ENCODE assay signal across 9 cellular contexts in genomic region chr10:119370972-119371703, GRCh38.
DNase-seq lines count a peak whose midpoint lies in the region; ATAC-seq, FAIRE-seq and TF ChIP-seq lines count a peak whose summit lies in the region.
"Had no signal": no experiment of that assay in that cellular context is flagged by ENCODE, and none has a peak within 500 bp of the region (broad histone marks: within the 10 kb centered on the region; RNA-seq: fewer than 3 reads in every experiment).

No MANE protein-coding gene starts in this region.

- in situ Hi-C loops in brain microvascular endothelial cell (cut with HindIII; ENCODE audit: low pct_ligation_motif_present, low sequenced_read_pairs), result no loop called here

- H3K36me3 Mint-ChIP-seq in activated CD8-positive, alpha-beta T cell treated with anti-CD3 and anti-CD28 coated beads for 36 hours (ENCODE audit: low read depth), result no peaks in the 10 kb centered on the region

- no peak overlapping the region for H2AFZ ChIP-seq in hepatocyte

- H3K27ac ChIP-seq in brain microvascular endothelial cell (peak overlapping the region; percentile 93), hepatocyte (peak overlapping the region; percentile 80)

- H3K27me3 ChIP-seq in brain microvascular endothelial cell (replicated peaks) (no peaks in the 10 kb centered on the region), hepatocyte (no peaks in the 10 kb centered on the region)

- no peaks in the 10 kb centered on the region for H3K9me3 Mint-ChIP-seq in activated CD8-positive, alpha-beta T cell treated with anti-CD3 and anti-CD28 coated beads for 36 hours

- POLR2A ChIA-PET in activated CD8-positive, alpha-beta T cell treated with anti-CD3 and anti-CD28 coated beads for 36 hours (lab: Charles Lee), result interaction anchor here (1.0 to 1.3 kb wide), 2 partner anchors 8 to 30 kb away, joined by 4 read pairs; no protein-coding TSS in a partner anchor

- peak; percentile 95 for DNase-seq in GM04504 (ENCODE audit: low read depth)
- peak; percentile 86 for DNase-seq in brain microvascular endothelial cell
- DNase-seq in hepatocyte (ENCODE audit: low spot score), result no peak
- DNase-seq in smooth muscle cell of the brain vasculature (ENCODE audit: low read depth, low spot score), result peak; percentile 79
- no peak for DNase-seq in urothelium cell line (ENCODE audit: low spot score)
- no peak for DNase-seq in SK-N-DZ (ENCODE audit: low spot score)
- DNase-seq in stimulated activated CD4-positive, alpha-beta T cell treated with anti-CD3 and anti-CD28 coated beads, Interleukin-2, amount 100 ng/mL, for 48 hours, result no peak
- DNase-seq in activated CD8-positive, alpha-beta T cell treated with anti-CD3 and anti-CD28 coated beads for 36 hours, result no peak
- DNase-seq: RPMI8226 had no signal

- H3K4me1 Mint-ChIP-seq in activated CD8-positive, alpha-beta T cell treated with anti-CD3 and anti-CD28 coated beads for 36 hours (ENCODE audit: low read depth), result peaks cover 14% of the 10 kb centered on the region

- no peak for ATAC-seq in activated CD8-positive, alpha-beta T cell treated with anti-CD3 and anti-CD28 coated beads for 36 hours

- H3K36me3 ChIP-seq in brain microvascular endothelial cell (replicated peaks), result no peaks in the 10 kb centered on the region
- H3K36me3 ChIP-seq in hepatocyte (replicated peaks; ENCODE audit: insufficient read depth, low read depth), result no peaks in the 10 kb centered on the region

- H3K4me3 ChIP-seq in brain microvascular endothelial cell (ENCODE audit: low read depth, low read length), result peak overlapping the region; percentile 33
- no peak overlapping the region for H3K4me3 ChIP-seq in hepatocyte

- H3K4me3 Mint-ChIP-seq in activated CD8-positive, alpha-beta T cell treated with anti-CD3 and anti-CD28 coated beads for 36 hours, result no peak overlapping the region

- H3K9me3 ChIP-seq in hepatocyte (ENCODE audit: low read depth), result no peaks in the 10 kb centered on the region

- TF ChIP-seq CTCF in brain microvascular endothelial cell (IDR thresholded peaks at IDR 0.05; ENCODE audit: low read depth, low read length, missing control alignments) (no peak), hepatocyte (IDR thresholded peaks at IDR 0.05; ENCODE audit: poor library complexity) (no peak)
- TF ChIP-seq CTCF in activated CD8-positive, alpha-beta T cell treated with anti-CD3 and anti-CD28 coated beads for 36 hours (IDR thresholded peaks at IDR 0.05), result no peak

- no peak overlapping the region for H3K27ac Mint-ChIP-seq in activated CD8-positive, alpha-beta T cell treated with anti-CD3 and anti-CD28 coated beads for 36 hours

- WGBS in hepatocyte (ENCODE audit: low lambda C conversion rate, missing lambda C conversion rate), result 62% methylated on average over 23 of the region's 24 CpGs

- no peaks in the 10 kb centered on the region for H3K27me3 Mint-ChIP-seq in activated CD8-positive, alpha-beta T cell treated with anti-CD3 and anti-CD28 coated beads for 36 hours

- intact Hi-C loops in activated CD8-positive, alpha-beta T cell treated with anti-CD3 and anti-CD28 coated beads for 36 hours (cut with micrococcal nuclease), result no loop called here

- H3K4me1 ChIP-seq in hepatocyte (ENCODE audit: insufficient read depth), result peaks cover 20% of the 10 kb centered on the region

- CTCF ChIA-PET in activated CD8-positive, alpha-beta T cell treated with anti-CD3 and anti-CD28 coated beads for 36 hours (lab: Charles Lee), result interaction anchor here (1.9 kb wide), 1 partner anchor 74 kb away, joined by 5 read pairs; no protein-coding TSS in a partner anchor

- no peaks in the 10 kb centered on the region for H4K20me1 ChIP-seq in hepatocyte (ENCODE audit: insufficient read depth, poor library complexity, severe bottlenecking)

- no peaks in the 10 kb centered on the region for H3K9me2 ChIP-seq in hepatocyte (replicated peaks; ENCODE audit: insufficient read depth)

- peak overlapping the region; percentile 67 for H3K4me2 ChIP-seq in hepatocyte

- H3K79me2 ChIP-seq in hepatocyte, result peaks cover 16% of the 10 kb centered on the region

- FAIRE-seq in urothelium cell line (lab: Jason Lieb, UNC), result no peak

Comparison
In these comparisons a context has a peak if more than half of its experiments do, and no peak if none do; other contexts are left out.
1. DNase-seq: peak in GM04504 (single experiment), brain microvascular endothelial cell (single experiment) and smooth muscle cell of the brain vasculature (single experiment); none in hepatocyte (single experiment), urothelium cell line (single experiment), SK-N-DZ (single experiment), stimulated activated CD4-positive, alpha-beta T cell treated with anti-CD3 and anti-CD28 coated beads, Interleukin-2, amount 100 ng/mL, for 48 hours (0 of 2) and activated CD8-positive, alpha-beta T cell treated with anti-CD3 and anti-CD28 coated beads for 36 hours (single experiment).